8 cellular contexts compared by ENCODE assay signal in the genomic region with DNA sequence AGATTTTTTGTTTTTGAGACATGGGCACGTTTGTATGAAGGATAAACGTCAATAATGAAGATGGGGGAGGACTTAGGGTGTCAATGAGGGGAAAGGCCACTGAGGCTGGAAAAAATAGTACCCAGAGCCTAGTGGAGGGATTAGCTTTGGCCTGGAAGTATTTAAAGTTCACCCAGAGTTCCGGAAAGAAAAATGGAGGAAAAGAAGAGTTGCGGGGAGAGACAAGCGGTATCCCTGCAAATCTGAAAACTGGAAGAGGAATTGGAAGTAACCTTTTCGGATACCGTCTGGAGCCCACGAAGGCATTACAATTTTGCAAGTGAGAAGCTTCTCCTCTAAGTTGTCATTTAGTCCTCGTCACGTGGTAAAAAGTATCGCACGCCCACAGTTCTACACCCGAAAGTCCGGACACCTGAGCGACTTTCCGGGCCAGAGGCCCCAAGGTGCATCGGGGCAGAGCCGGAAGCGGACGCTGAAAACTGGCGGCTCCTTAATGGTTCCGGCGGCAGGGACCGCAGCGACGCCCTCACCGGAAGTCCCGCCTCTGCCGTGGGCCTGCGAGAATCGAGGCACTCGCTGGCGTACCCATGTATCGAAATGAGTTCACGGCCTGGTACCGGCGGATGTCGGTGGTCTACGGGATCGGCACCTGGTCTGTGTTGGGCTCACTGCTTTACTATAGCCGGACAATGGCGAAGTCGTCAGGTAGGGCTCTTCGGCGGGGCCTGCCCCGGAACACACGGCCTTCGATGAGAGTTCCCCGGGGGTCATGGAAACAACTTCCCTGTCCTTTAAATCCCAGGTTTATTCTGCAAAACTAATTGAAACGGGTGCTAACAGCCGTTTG. TPM values are rescaled to one million over a fixed set of nuclear protein-coding genes. Genes with fewer than 3 reads are reported as not detected.
DNase-seq lines count a peak whose midpoint lies in the region; TF ChIP-seq lines count a peak whose summit lies in the region.

A gene with protein sequence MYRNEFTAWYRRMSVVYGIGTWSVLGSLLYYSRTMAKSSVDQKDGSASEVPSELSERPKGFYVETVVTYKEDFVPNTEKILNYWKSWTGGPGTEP (plus strand): TSS at position 541 of the 847 bp plus-strand sequence. CDS start 47 bp downstream, at position 588.

- H3K4me1 Mint-ChIP-seq in neural crest cell = peaks cover 20% of the 10 kb centered on the region

- no peaks in the 10 kb centered on the region for H3K27me3 ChIP-seq in HAP-1 (ENCODE audit: low read depth)
- no peaks in the 10 kb centered on the region for H3K27me3 ChIP-seq in MM.1S (replicated peaks; ENCODE audit: insufficient read depth, low read length)
- H3K27me3 ChIP-seq in stomach smooth muscle (ENCODE audit: control insufficient read depth in 1 of 2, insufficient read depth in 2 of 2, low read length in 2 of 2) = no peaks in the 10 kb centered on the region

- in situ Hi-C loops in HAP-1 (cut with MboI; ENCODE audit: low sequenced_read_pairs) = no loop called here

- H3K4me1 ChIP-seq in ES-I3 (ENCODE audit: insufficient read depth, low read length) (no peaks in the 10 kb centered on the region), HAP-1 (peaks cover 4% of the 10 kb centered on the region), MM.1S (ENCODE audit: low read length) (peaks cover 4% of the 10 kb centered on the region; the same call in 1 of the 2 replicates), stomach smooth muscle (ENCODE audit: control insufficient read depth, insufficient read depth, low read length) (peaks cover 5% of the 10 kb centered on the region)

- peak within 1 kb of the TSS; percentile 99 for H3K4me3 Mint-ChIP-seq in neural crest cell

- H3K36me3 Mint-ChIP-seq in neural crest cell (ENCODE audit: low read depth) = peaks cover 27% of the 10 kb centered on the region

- H3K4me3 ChIP-seq in HAP-1 = peak within 1 kb of the TSS; percentile 89
- H3K4me3 ChIP-seq in MM.1S (ENCODE audit: low read length) = peak within 1 kb of the TSS; percentile 93
- peak within 1 kb of the TSS; percentile 91 for H3K4me3 ChIP-seq in fibroblast of villous mesenchyme (ENCODE audit: low read depth, low read length)
- peak within 1 kb of the TSS; percentile 77 to 90 for H3K4me3 ChIP-seq in stomach smooth muscle (ENCODE audit: low read length in 2 of 2)

- peaks cover 21% of the 10 kb centered on the region for H3F3A ChIP-seq in MM.1S (ENCODE audit: insufficient read depth, low read length)

- TF ChIP-seq CTCF in MM.1S (IDR thresholded peaks at IDR 0.05; ENCODE audit: low read length) (no peak), fibroblast of villous mesenchyme (IDR thresholded peaks at IDR 0.05; ENCODE audit: insufficient read depth, low read depth, low read length) (no peak), neural crest cell (conservative IDR thresholded peaks at IDR 0.05) (no peak)

- H4K20me1 ChIP-seq in MM.1S (ENCODE audit: insufficient read depth, low read length) = no peaks in the 10 kb centered on the region

- H3K36me3 ChIP-seq in ES-I3 (ENCODE audit: insufficient read depth, low read length) (peaks cover 6% of the 10 kb centered on the region; the same call in 1 of the 2 replicates), HAP-1 (replicated peaks) (peaks cover 11% of the 10 kb centered on the region), MM.1S (replicated peaks; ENCODE audit: insufficient read depth, low read length) (no peaks in the 10 kb centered on the region), stomach smooth muscle (ENCODE audit: control insufficient read depth in 2 of 2, insufficient read depth in 2 of 2, low read length in 2 of 2) (peaks cover 8 to 14% of the 10 kb centered on the region in 2 donors)

- H3K9me2 ChIP-seq in MM.1S (replicated peaks; ENCODE audit: insufficient read depth, low read length) = no peaks in the 10 kb centered on the region

- peaks cover 21% of the 10 kb centered on the region for H3K79me2 ChIP-seq in MM.1S (ENCODE audit: low read length)

- H3K9ac ChIP-seq in ES-I3 (ENCODE audit: low read depth, low read length) (peak within 1 kb of the TSS; percentile 78), MM.1S (ENCODE audit: low read length) (peak within 1 kb of the TSS; percentile 89), stomach smooth muscle (ENCODE audit: low read length in 2 of 2) (peak within 1 kb of the TSS; percentile 99)

- H3K27ac ChIP-seq in MM.1S (ENCODE audit: low read length) (peak within 1 kb of the TSS; percentile 53; the same call in 1 of the 2 replicates), stomach smooth muscle (ENCODE audit: low read length) (peak within 1 kb of the TSS; percentile 90)

- H3K9me3 ChIP-seq in ES-I3 (ENCODE audit: control insufficient read depth, insufficient read depth, low read length) (no peaks in the 10 kb centered on the region; the same call in 1 of the 2 replicates), HAP-1 (no peaks in the 10 kb centered on the region), MM.1S (replicated peaks; ENCODE audit: insufficient read depth, low read length) (no peaks in the 10 kb centered on the region), stomach smooth muscle (ENCODE audit: control insufficient read depth in 2 of 2, low read length in 2 of 2) (no peaks in the 10 kb centered on the region)

- no peaks in the 10 kb centered on the region for H3K27me3 Mint-ChIP-seq in neural crest cell (ENCODE audit: low read depth)

- H2AFZ ChIP-seq in MM.1S (ENCODE audit: low read length) = peak within 1 kb of the TSS; percentile 96

- peaks cover 2% of the 10 kb centered on the region for H3K9me3 Mint-ChIP-seq in neural crest cell

- DNase-seq in HAP-1 (ENCODE audit: low spot score in 2 of 2) (peak; percentile 83 to 94), MM.1S (peak; percentile 98), SIG-M5 (lab: John Stamatoyannopoulos, UW) (peak; percentile 45), activated gamma-delta T cell (lab: John Stamatoyannopoulos, UW) (peak; percentile 74), fibroblast of villous mesenchyme (ENCODE audit: low read depth) (peak; percentile 84), neural crest cell (ENCODE audit: low read depth, low spot score) (peak; percentile 77)

- H3K27ac Mint-ChIP-seq in neural crest cell (ENCODE audit: unreplicated experiment) = peak within 1 kb of the TSS; percentile 99

- peak within 1 kb of the TSS; percentile 89 for H3K4me2 ChIP-seq in MM.1S (ENCODE audit: low read depth, low read length)

RNA-seq across cellular contexts. Expression of the gene that starts here (rescaled TPM):
- total RNA-seq in fibroblast of villous mesenchyme = 44.0 and 57.3 TPM in 2 replicates
- 65.4 and 68.3 TPM in 2 replicates for total RNA-seq in neural crest cell

Comparison
In these comparisons a context has a peak if more than half of its experiments do, and no peak if none do; other contexts are left out.
1. Peak in every context shown above with its lines: DNase-seq, H3K4me3 ChIP-seq and H3K27ac ChIP-seq.
2. DNase-seq: peak in every context shown above with its lines; median percentile 98 in MM.1S; 88 in HAP-1; 84 in fibroblast of villous mesenchyme; 77 in neural crest cell; 74 in activated gamma-delta T cell; 45 in SIG-M5.